Comparison of ENCODE assay signal across 13 cellular contexts in genomic region chr2:45119038-45119437, GRCh38.
DNase-seq lines count a peak whose midpoint lies in the region; ATAC-seq, FAIRE-seq and TF ChIP-seq lines count a peak whose summit lies in the region.
"Had no signal": no experiment of that assay in that cellular context is flagged by ENCODE, and none has a peak within 500 bp of the region (broad histone marks: within the 10 kb centered on the region; RNA-seq: fewer than 3 reads in every experiment).

No MANE protein-coding gene starts in this region.

- H3K4me3 ChIP-seq in HEK293 (ENCODE audit: low read depth, low read length): no peak overlapping the region
- no peak overlapping the region for H3K4me3 ChIP-seq in fibroblast of pulmonary artery (replicated peaks; ENCODE audit: low read depth, low read length)
- H3K4me3 ChIP-seq: smooth muscle cell had no signal

- H3K27me3 Mint-ChIP-seq in stimulated activated memory B cell treated with anti-CD40 and anti-IgM and Interleukin-4, amounts not matched to agents 10 μg/mL and 1 μg/mL and 100 μg/mL, for 72 hours: no peaks in the 10 kb centered on the region
- H3K27me3 Mint-ChIP-seq: activated CD4-positive, alpha-beta T cell treated with anti-CD3 and anti-CD28 coated beads for 36 hours had no signal

- POLR2A ChIA-PET in HEK293 (lab: Yijun Ruan, JAX): interaction anchor here (1.0 kb wide), 1 partner anchor 9 kb away, joined by 4 read pairs; no protein-coding TSS in a partner anchor

- no peaks in the 10 kb centered on the region for H3K9me3 Mint-ChIP-seq in stimulated activated memory B cell treated with anti-CD40 and anti-IgM and Interleukin-4, amounts not matched to agents 10 μg/mL and 1 μg/mL and 100 μg/mL, for 72 hours

- ATAC-seq in SK-N-SH treated with all-trans-retinoic acid at 6 μM for 48 hours (peak; percentile 77), HG02973 (IDR thresholded peaks at IDR 0.05; ENCODE audit: unreplicated experiment) (no peak)
- ATAC-seq in stimulated activated memory B cell treated with anti-CD40 and anti-IgM and Interleukin-4, amounts not matched to agents 10 μg/mL and 1 μg/mL and 100 μg/mL, for 72 hours: no peak
- ATAC-seq: activated CD4-positive, alpha-beta T cell treated with anti-CD3 and anti-CD28 coated beads for 36 hours; left ventricle myocardium superior had no signal

- H3K36me3 ChIP-seq in HEK293 (ENCODE audit: control insufficient read depth in 2 of 2, insufficient read depth in 1 of 2, low read length in 2 of 2): no peaks in the 10 kb centered on the region

- no peak for FAIRE-seq in urothelium cell line (lab: Jason Lieb, UNC)

- no peaks in the 10 kb centered on the region for H3K4me1 Mint-ChIP-seq in stimulated activated memory B cell treated with anti-CD40 and anti-IgM and Interleukin-4, amounts not matched to agents 10 μg/mL and 1 μg/mL and 100 μg/mL, for 72 hours
- H3K4me1 Mint-ChIP-seq: activated CD4-positive, alpha-beta T cell treated with anti-CD3 and anti-CD28 coated beads for 36 hours had no signal

- TF ChIP-seq CTCF in HEK293 (tag by site-specific recombination; IDR thresholded peaks at IDR 0.05): no peak
- no peak for TF ChIP-seq CTCF in fibroblast of pulmonary artery (IDR thresholded peaks at IDR 0.05; ENCODE audit: low read length, missing control alignments)

- H3K27ac Mint-ChIP-seq in stimulated activated memory B cell treated with anti-CD40 and anti-IgM and Interleukin-4, amounts not matched to agents 10 μg/mL and 1 μg/mL and 100 μg/mL, for 72 hours: no peak overlapping the region
- H3K27ac Mint-ChIP-seq: activated CD4-positive, alpha-beta T cell treated with anti-CD3 and anti-CD28 coated beads for 36 hours had no signal

- no peaks in the 10 kb centered on the region for H3K36me3 Mint-ChIP-seq in stimulated activated memory B cell treated with anti-CD40 and anti-IgM and Interleukin-4, amounts not matched to agents 10 μg/mL and 1 μg/mL and 100 μg/mL, for 72 hours

- H3K9me3 ChIP-seq in HEK293 (ENCODE audit: control insufficient read depth, insufficient read depth, low read depth, low read length): no peaks in the 10 kb centered on the region
- H3K9me3 ChIP-seq: Caco-2 had no signal

- peaks cover 20% of the 10 kb centered on the region for H3K4me1 ChIP-seq in HEK293 (ENCODE audit: control insufficient read depth, insufficient read depth, low read length)

- H3K4me3 Mint-ChIP-seq in stimulated activated memory B cell treated with anti-CD40 and anti-IgM and Interleukin-4, amounts not matched to agents 10 μg/mL and 1 μg/mL and 100 μg/mL, for 72 hours: no peak overlapping the region
- H3K4me3 Mint-ChIP-seq: activated CD4-positive, alpha-beta T cell treated with anti-CD3 and anti-CD28 coated beads for 36 hours had no signal

- CTCF ChIA-PET in HEK293 (lab: Yijun Ruan, JAX): interaction anchor here (0.6 to 1.0 kb wide), 3 partner anchors 9 to 53 kb away, joined by 3 read pairs; no protein-coding TSS in a partner anchor

- DNase-seq in fibroblast of pulmonary artery (ENCODE audit: low read depth): peak; percentile 62
- DNase-seq in urothelium cell line (ENCODE audit: low spot score): peak; percentile 59
- no peak for DNase-seq in DMS 273 treated with DMSO at 0.1 percent for 48 hours (lab: John Stamatoyannopoulos, UW)
- DNase-seq: activated CD4-positive, alpha-beta T cell treated with anti-CD3 and anti-CD28 coated beads for 36 hours; activated T-cell treated with anti-CD3 and anti-CD28 coated beads, Interleukin-2, amount 50 U/mL, for 48 hours; left ventricle myocardium superior; T-helper 1 cell had no signal

- H3K27ac ChIP-seq in HEK293 (ENCODE audit: extremely low read depth, low read depth, low read length): no peak overlapping the region

TF ChIP-seq in HEK293, 187 proteins besides CTCF, POLR2A, EP300 and RAD21 (continues in another document):
- TF ChIP-seq ZNF112 (tag by site-specific recombination; IDR thresholded peaks at IDR 0.05) (no peak), ZNF544 (tag by site-specific recombination; IDR thresholded peaks at IDR 0.05) (no peak), ZNF777 (tag by site-specific recombination; IDR thresholded peaks at IDR 0.05; ENCODE audit: borderline replicate concordance) (no peak), ZNF335 (tag by site-specific recombination; conservative IDR thresholded peaks at IDR 0.05) (0 out of 2 replicates have a peak, but pooled peaks have one; percentile 16), ZNF571 (tag by site-specific recombination; IDR thresholded peaks at IDR 0.05) (no peak), ZXDB (tag by site-specific recombination; IDR thresholded peaks at IDR 0.05) (no peak), ZBTB21 (tag by site-specific recombination; IDR thresholded peaks at IDR 0.05) (peak; percentile 87), ZNF639 (tag by site-specific recombination; IDR thresholded peaks at IDR 0.05) (peak; percentile 72; the same call in 1 of the 2 replicates), ZNF600 (tag by site-specific recombination; IDR thresholded peaks at IDR 0.05) (peak; percentile 34; the same call in 1 of the 2 replicates), HIC1 (tag by site-specific recombination; IDR thresholded peaks at IDR 0.05) (no peak)

TF ChIP-seq in SK-N-SH treated with all-trans-retinoic acid at 6 μM for 48 hours, 23 proteins besides CTCF, POLR2A, EP300 and RAD21:
- TF ChIP-seq ZFP3 (CRISPR knock-in tag; IDR thresholded peaks at IDR 0.05) (no peak), POU6F1 (CRISPR knock-in tag; IDR thresholded peaks at IDR 0.05; ENCODE audit: borderline replicate concordance, low read depth) (no peak), TCF4 (CRISPR knock-in tag; IDR thresholded peaks at IDR 0.05; ENCODE audit: borderline replicate concordance) (no peak), CSRNP3 (CRISPR knock-in tag; IDR thresholded peaks at IDR 0.05) (no peak), ZNF565 (CRISPR knock-in tag; conservative IDR thresholded peaks at IDR 0.05; ENCODE audit: low read depth) (no peak), PPARA (CRISPR knock-in tag; IDR thresholded peaks at IDR 0.05; ENCODE audit: borderline replicate concordance) (no peak), TOX (CRISPR knock-in tag; IDR thresholded peaks at IDR 0.05; ENCODE audit: borderline replicate concordance) (no peak), ESRRG (CRISPR knock-in tag; IDR thresholded peaks at IDR 0.05) (no peak), ARNTL (CRISPR knock-in tag; IDR thresholded peaks at IDR 0.05; ENCODE audit: borderline replicate concordance, low read depth) (no peak), ZNF70 (CRISPR knock-in tag; IDR thresholded peaks at IDR 0.05) (no peak), RARB (CRISPR knock-in tag; IDR thresholded peaks at IDR 0.05) (no peak), SNAI2 (CRISPR knock-in tag; IDR thresholded peaks at IDR 0.05) (no peak), ZFP30 (CRISPR knock-in tag; IDR thresholded peaks at IDR 0.05) (no peak)
